Comparison of ENCODE assay signal across 8 cellular contexts in genomic region chr1:42940851-42941639, GRCh38. TPM values are rescaled to one million over a fixed set of nuclear protein-coding genes. Genes with fewer than 3 reads are reported as not detected.
DNase-seq lines count a peak whose midpoint lies in the region; ATAC-seq lines count a peak whose summit lies in the region.

No MANE protein-coding gene starts in this region.

- in situ Hi-C loops in GM23248 (cut with MboI) = no loop called here

- H3K4me3 ChIP-seq in GM23248 (peak overlapping the region; percentile 33), SJCRH30 (no peak overlapping the region)

- H3F3A ChIP-seq in GM23248 (ENCODE audit: insufficient read depth) = peaks cover 61% of the 10 kb centered on the region

- H3K79me2 ChIP-seq in GM23248 (ENCODE audit: insufficient read depth) = peaks cover 73% of the 10 kb centered on the region

- H3K4me1 ChIP-seq in GM23248 (ENCODE audit: insufficient read depth) (peaks cover 66% of the 10 kb centered on the region), SJCRH30 (peaks cover 49% of the 10 kb centered on the region)

- peak overlapping the region; percentile 97 for H3K27ac ChIP-seq in GM23248
- H3K27ac ChIP-seq in SJCRH30 = peak overlapping the region; percentile 89
- H3K27ac ChIP-seq in epithelial cell of prostate = peak overlapping the region; percentile 98

- H3K36me3 ChIP-seq in GM23248 (ENCODE audit: low read depth) (peaks cover 18% of the 10 kb centered on the region; the same call in 1 of the 2 replicates), SJCRH30 (peaks cover 46% of the 10 kb centered on the region)

- H3K9me3 ChIP-seq in GM23248 (ENCODE audit: low read depth) = no peaks in the 10 kb centered on the region
- no peaks in the 10 kb centered on the region for H3K9me3 ChIP-seq in SJCRH30 (replicated peaks)

- DNase-seq in GM23248 (peak; percentile 97), SJCRH30 (peak; percentile 77 to 85), epithelial cell of prostate (ENCODE audit: low read depth, low spot score) (peak; percentile 76), non-pigmented ciliary epithelial cell (ENCODE audit: low read depth) (peak; percentile 97), putamen (ENCODE audit: low spot score) (no peak)

- peak overlapping the region; percentile 74 for H3K9ac ChIP-seq in GM23248

- ATAC-seq in GM21619 (IDR thresholded peaks at IDR 0.05; ENCODE audit: unreplicated experiment) (no peak), HG02623 (IDR thresholded peaks at IDR 0.05; ENCODE audit: unreplicated experiment) (no peak), GM21367 (IDR thresholded peaks at IDR 0.05; ENCODE audit: unreplicated experiment) (no peak)

- peak overlapping the region; percentile 77 for H3K4me2 ChIP-seq in GM23248 (ENCODE audit: unreplicated experiment)

- H2AFZ ChIP-seq in GM23248 = no peak overlapping the region

- no peaks in the 10 kb centered on the region for H3K27me3 ChIP-seq in GM23248 (replicated peaks; ENCODE audit: insufficient read depth)
- no peaks in the 10 kb centered on the region for H3K27me3 ChIP-seq in SJCRH30

- 20 to 21% methylated on average over 14 of the region's 14 CpGs for WGBS in GM23248 (ENCODE audit: low coverage in 1 of 2, low lambda C conversion rate in 2 of 2, missing lambda C conversion rate in 2 of 2), 2 experiments

- no peaks in the 10 kb centered on the region for H3K9me2 ChIP-seq in GM23248 (ENCODE audit: insufficient read depth)

- H4K20me1 ChIP-seq in GM23248 (ENCODE audit: insufficient read depth) = no peaks in the 10 kb centered on the region

RNA-seq across cellular contexts. Expression of gene SLC2A1, which starts 17.6 kb away (rescaled TPM):
- 315 and 361 TPM in 2 replicates for total RNA-seq in GM23248 (2014; rRNA removed; shearing (Covaris generic))
- polyA plus RNA-seq in GM23248 (2016; fragmentation: Nextera tagmentation; extraction: Ambion mirVana) = 142 and 143 TPM in 2 replicates
- 64.8 and 73.2 TPM in 2 replicates for total RNA-seq in SJCRH30 (2014; rRNA removed; shearing (Covaris generic))
